In the genomic region with DNA sequence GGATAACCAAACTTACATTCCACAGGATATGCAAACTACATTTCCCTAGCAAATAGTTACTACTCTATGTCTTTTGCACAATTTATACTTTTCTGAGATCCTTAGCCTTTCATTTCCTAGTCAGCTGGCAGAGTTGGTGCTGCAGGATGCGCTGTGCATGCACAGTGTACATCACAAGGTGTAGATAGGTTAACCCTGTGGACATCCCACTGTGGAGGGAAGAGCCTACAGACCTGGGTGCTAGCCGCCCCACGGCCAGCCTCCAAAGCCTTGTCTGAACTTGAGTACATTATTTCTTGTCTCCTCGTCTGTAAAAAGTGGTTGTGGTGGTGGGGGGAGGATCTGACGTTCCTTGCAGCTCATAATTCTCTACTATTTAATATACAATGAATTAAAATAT, we compare ENCODE assay signal across 11 cellular contexts. TPM values are rescaled to one million over a fixed set of nuclear protein-coding genes. Genes with fewer than 3 reads are reported as not detected.
A peak's percentile ranks its signal among the peaks of the same experiment; 100 is the strongest.
DNase-seq lines count a peak whose midpoint lies in the region; ATAC-seq and TF ChIP-seq lines count a peak whose summit lies in the region.
"Had no signal": no experiment of that assay in that cellular context is flagged by ENCODE, and none has a peak within 500 bp of the region (broad histone marks: within the 10 kb centered on the region; RNA-seq: fewer than 3 reads in every experiment).

No MANE protein-coding gene starts in this region.

- TF ChIP-seq POLR2A in vagina (IDR thresholded peaks at IDR 0.05) (no peak), erythroblast (IDR thresholded peaks at IDR 0.05; ENCODE audit: low read length) (no peak)

- intact Hi-C loops in vagina (cut with DNase I), result loop anchor here (10.0 kb wide), 1 partner anchor 75 kb away; no protein-coding TSS in a partner anchor

- TF ChIP-seq CTCF in astrocyte of the cerebellum (IDR thresholded peaks at IDR 0.05; ENCODE audit: low read depth, low read length, missing control alignments) (no peak), vagina (IDR thresholded peaks at IDR 0.05) (no peak)

- H3K4me1 ChIP-seq in mononuclear cell (ENCODE audit: insufficient read depth, low read length), result peaks cover 69% of the 10 kb centered on the region
- H3K4me1 ChIP-seq in vagina, result peaks cover 71% of the 10 kb centered on the region

- DNase-seq in stimulated activated CD4-positive, alpha-beta T cell treated with anti-CD3 and anti-CD28 coated beads, Interleukin-15, amount 100 ng/mL, for 24 hours, result peak; percentile 16
- DNase-seq in stimulated activated CD4-positive, alpha-beta T cell treated with anti-CD3 and anti-CD28 coated beads, Interleukin-12 subunit alpha, Interleukin-12 subunit beta, amount 100 ng/mL, for 4 hours, result no peak
- DNase-seq in astrocyte of the cerebellum (ENCODE audit: low read depth), result no peak
- no peak for DNase-seq in vagina (ENCODE audit: extremely low spot score in 2 of 2)
- no peak for DNase-seq in erythroblast (lab: John Stamatoyannopoulos, UW)
- no peak for DNase-seq in NCI-H1694 (lab: John Stamatoyannopoulos, UW)
- DNase-seq: PC-3 had no signal

- H3K36me3 ChIP-seq in vagina, result no peaks in the 10 kb centered on the region

- peak overlapping the region; percentile 64 for H3K27ac ChIP-seq in vagina

- ATAC-seq in HG02884 (IDR thresholded peaks at IDR 0.05; ENCODE audit: unreplicated experiment), result no peak
- ATAC-seq: K562, PC-3 had no signal

- in situ Hi-C loops in astrocyte of the cerebellum (cut with HindIII; ENCODE audit: low sequenced_read_pairs), result no loop called here

- H3K4me3 ChIP-seq in astrocyte of the cerebellum (ENCODE audit: low read depth, low read length) (peak overlapping the region; percentile 0), mononuclear cell (ENCODE audit: low read length) (peak overlapping the region; percentile 79), vagina (peak overlapping the region in 1 of 2 donors; percentile 58)
- H3K4me3 ChIP-seq: K562 had no signal

- H3K27me3 ChIP-seq in mononuclear cell (ENCODE audit: insufficient read depth, low read length), result no peaks in the 10 kb centered on the region
- H3K27me3 ChIP-seq in vagina, result no peaks in the 10 kb centered on the region

- H3K9me3 ChIP-seq in mononuclear cell (ENCODE audit: low read depth, low read length) (no peaks in the 10 kb centered on the region), vagina (no peaks in the 10 kb centered on the region)

RNA-seq across cellular contexts. Expression of gene TNFSF10, which starts 3.5 kb away (rescaled TPM):
- 20.6 TPM for total RNA-seq in mononuclear cell
- 92.8 TPM for total RNA-seq in vagina
- total RNA-seq: neural crest cell had no signal
